ENCODE assay signal across 10 cellular contexts in the genomic region with DNA sequence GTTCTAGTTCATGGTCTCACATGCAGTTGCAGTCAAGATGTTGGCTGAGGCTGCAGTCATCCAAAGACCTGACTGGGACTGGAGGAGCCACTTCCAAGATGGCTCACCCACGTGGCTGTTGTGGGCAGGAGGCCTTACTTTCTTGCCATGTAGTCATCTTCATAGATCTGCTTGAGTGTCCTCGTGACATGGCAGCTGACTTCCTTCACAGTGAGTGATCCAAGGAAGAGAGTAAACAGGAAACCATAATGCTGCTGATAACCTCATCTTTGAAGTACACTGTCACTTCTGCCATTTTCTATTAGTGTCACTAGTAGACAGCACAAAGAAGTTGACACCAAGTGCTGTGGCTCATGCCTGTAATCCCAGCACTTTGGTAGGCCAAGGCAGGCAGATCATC. TPM values are rescaled to one million over a fixed set of nuclear protein-coding genes. Genes with fewer than 3 reads are reported as not detected.
DNase-seq lines count a peak whose midpoint lies in the region; ATAC-seq and TF ChIP-seq lines count a peak whose summit lies in the region.
"Had no signal": no experiment of that assay in that cellular context is flagged by ENCODE, and none has a peak within 500 bp of the region (broad histone marks: within the 10 kb centered on the region; RNA-seq: fewer than 3 reads in every experiment).

No MANE protein-coding gene starts in this region.

- no peak overlapping the region for H3K9ac ChIP-seq in colonic mucosa (ENCODE audit: low read depth in 2 of 2, low read length in 2 of 2)

- peak; percentile 63 to 83 (median 78) for DNase-seq in CD4-positive, alpha-beta memory T cell
- DNase-seq in effector memory CD8-positive, alpha-beta T cell = peak; percentile 15 to 48 (median 21)
- DNase-seq in SIG-M5 (lab: John Stamatoyannopoulos, UW) (no peak), colonic mucosa (no peak), NK-92 (lab: John Stamatoyannopoulos, UW; ENCODE audit: unreplicated experiment) (no peak)
- DNase-seq: esophagus squamous epithelium had no signal

- intact Hi-C loops in CD4-positive, alpha-beta memory T cell (cut with micrococcal nuclease) = loop anchor here (1.0 kb wide), 1 partner anchor 40 kb away; the partner anchor contains the start of gene AKIRIN2
- intact Hi-C loops in colonic mucosa (cut with DNase I) = no loop called here

- H3K9me3 ChIP-seq in CD4-positive, alpha-beta memory T cell (ENCODE audit: control insufficient read depth in 1 of 2, low read length in 2 of 2) = no peaks in the 10 kb centered on the region
- H3K9me3 ChIP-seq in colonic mucosa = no peaks in the 10 kb centered on the region
- H3K9me3 ChIP-seq: esophagus squamous epithelium had no signal

- CTCF ChIA-PET in CD4-positive, alpha-beta memory T cell (lab: Charles Lee; ENCODE audit: partially characterized antibody) = interaction anchor here (0.6 to 0.9 kb wide), 2 partner anchors 45 to 90 kb away, joined by 3 read pairs; no protein-coding TSS in a partner anchor

- peaks cover 0 to 7% (median 4%) of the 10 kb centered on the region in 8 donors for H3K9me3 Mint-ChIP-seq in CD4-positive, alpha-beta memory T cell
- H3K9me3 Mint-ChIP-seq in T-helper 1 cell treated with Interleukin-12 subunit alpha and Interleukin-12 subunit beta and Interleukin-4 antibody, amounts not matched to agents 30 μg/mL and 1 μg/mL, for 36 hours = peaks cover 14% of the 10 kb centered on the region
- H3K9me3 Mint-ChIP-seq in effector memory CD8-positive, alpha-beta T cell = peaks cover 0 to 4% of the 10 kb centered on the region in 2 donors

- H3K4me1 Mint-ChIP-seq in CD4-positive, alpha-beta memory T cell = peaks cover 33 to 52% (median 43%) of the 10 kb centered on the region in 4 donors
- peaks cover 36% of the 10 kb centered on the region for H3K4me1 Mint-ChIP-seq in T-helper 1 cell treated with Interleukin-12 subunit alpha and Interleukin-12 subunit beta and Interleukin-4 antibody, amounts not matched to agents 30 μg/mL and 1 μg/mL, for 36 hours (ENCODE audit: low read depth)
- peaks cover 21 to 40% of the 10 kb centered on the region in 2 donors for H3K4me1 Mint-ChIP-seq in effector memory CD8-positive, alpha-beta T cell (ENCODE audit: low read depth in 2 of 2)

- POLR2A ChIA-PET in CD4-positive, alpha-beta memory T cell (lab: Charles Lee; ENCODE audit: partially characterized antibody) = interaction anchor here (0.6 to 8.1 kb wide), 12 partner anchors 9 to 153 kb away, joined by 3 to 109 read pairs (median 4); partner anchors contain the start of genes AKIRIN2, ORC3 and RARS2

- no peak overlapping the region for H3K27ac ChIP-seq in CD4-positive, alpha-beta memory T cell (ENCODE audit: low read depth, low read length)
- no peak overlapping the region for H3K27ac ChIP-seq in colonic mucosa
- H3K27ac ChIP-seq: esophagus squamous epithelium had no signal

- TF ChIP-seq CTCF in colonic mucosa (IDR thresholded peaks at IDR 0.05) = no peak

- H3K27ac Mint-ChIP-seq in CD4-positive, alpha-beta memory T cell = peak overlapping the region; percentile 83 to 95 (median 94)
- H3K27ac Mint-ChIP-seq in T-helper 1 cell treated with Interleukin-12 subunit alpha and Interleukin-12 subunit beta and Interleukin-4 antibody, amounts not matched to agents 30 μg/mL and 1 μg/mL, for 36 hours = peak overlapping the region; percentile 62
- H3K27ac Mint-ChIP-seq in effector memory CD8-positive, alpha-beta T cell = peak overlapping the region; percentile 86 to 95

- ATAC-seq in GM21529 (IDR thresholded peaks at IDR 0.05; ENCODE audit: unreplicated experiment) = peak; percentile 70
- ATAC-seq in effector memory CD8-positive, alpha-beta T cell (replicated peaks) = peak; percentile 90
- ATAC-seq in HG03520 (IDR thresholded peaks at IDR 0.05; ENCODE audit: unreplicated experiment) = no peak
- ATAC-seq: Panc1 had no signal

- no peaks in the 10 kb centered on the region for H3K27me3 Mint-ChIP-seq in CD4-positive, alpha-beta memory T cell
- H3K27me3 Mint-ChIP-seq in T-helper 1 cell treated with Interleukin-12 subunit alpha and Interleukin-12 subunit beta and Interleukin-4 antibody, amounts not matched to agents 30 μg/mL and 1 μg/mL, for 36 hours (ENCODE audit: low read depth) = peaks cover 4% of the 10 kb centered on the region
- H3K27me3 Mint-ChIP-seq in effector memory CD8-positive, alpha-beta T cell = no peaks in the 10 kb centered on the region

- H3K4me3 ChIP-seq in CD4-positive, alpha-beta memory T cell (ENCODE audit: low read length in 2 of 2) = no peak overlapping the region
- H3K4me3 ChIP-seq in colonic mucosa = no peak overlapping the region
- H3K4me3 ChIP-seq: esophagus squamous epithelium had no signal

- H3K27me3 ChIP-seq in CD4-positive, alpha-beta memory T cell (ENCODE audit: insufficient read depth, low read length) = no peaks in the 10 kb centered on the region
- H3K27me3 ChIP-seq in colonic mucosa = no peaks in the 10 kb centered on the region
- H3K27me3 ChIP-seq: esophagus squamous epithelium had no signal

- peak overlapping the region in 7 of 8 donors; percentile 35 to 72 (median 46) for H3K4me3 Mint-ChIP-seq in CD4-positive, alpha-beta memory T cell
- H3K4me3 Mint-ChIP-seq in T-helper 1 cell treated with Interleukin-12 subunit alpha and Interleukin-12 subunit beta and Interleukin-4 antibody, amounts not matched to agents 30 μg/mL and 1 μg/mL, for 36 hours = no peak overlapping the region
- peak overlapping the region; percentile 3 to 17 for H3K4me3 Mint-ChIP-seq in effector memory CD8-positive, alpha-beta T cell

- peaks cover 49% of the 10 kb centered on the region for H3K4me1 ChIP-seq in CD4-positive, alpha-beta memory T cell (ENCODE audit: insufficient read depth, low read length)
- no peaks in the 10 kb centered on the region for H3K4me1 ChIP-seq in colonic mucosa
- H3K4me1 ChIP-seq: esophagus squamous epithelium had no signal

- peaks cover 4 to 9% of the 10 kb centered on the region in 2 donors for H3K36me3 Mint-ChIP-seq in CD4-positive, alpha-beta memory T cell
- H3K36me3 Mint-ChIP-seq in T-helper 1 cell treated with Interleukin-12 subunit alpha and Interleukin-12 subunit beta and Interleukin-4 antibody, amounts not matched to agents 30 μg/mL and 1 μg/mL, for 36 hours (ENCODE audit: low read depth) = peaks cover 9% of the 10 kb centered on the region
- H3K36me3 Mint-ChIP-seq in effector memory CD8-positive, alpha-beta T cell (ENCODE audit: insufficient read depth) = peaks cover 7% of the 10 kb centered on the region

- H3K36me3 ChIP-seq in CD4-positive, alpha-beta memory T cell (ENCODE audit: insufficient read depth, low read length) = no peaks in the 10 kb centered on the region
- no peaks in the 10 kb centered on the region for H3K36me3 ChIP-seq in colonic mucosa
- H3K36me3 ChIP-seq: esophagus squamous epithelium had no signal

RNA-seq across cellular contexts. Expression of gene AKIRIN2, which starts 40.1 kb away (rescaled TPM):
- total RNA-seq in CD4-positive, alpha-beta memory T cell = 10 to 100 TPM; 68.6 to 69.8 TPM
- 10 to 100 TPM; 49.3 to 51.7 TPM for polyA plus RNA-seq in CD4-positive, alpha-beta memory T cell
- total RNA-seq in colonic mucosa = 10 to 100 TPM; 30.2 to 48.3 TPM

Comparison
In these comparisons a context has a peak if more than half of its experiments do, and no peak if none do; other contexts are left out.
1. DNase-seq: peak in CD4-positive, alpha-beta memory T cell (5 of 5) and effector memory CD8-positive, alpha-beta T cell (3 of 3); none in SIG-M5 (single experiment), colonic mucosa (single experiment) and NK-92 (single experiment).
2. Peak in every context shown above with its lines, with median percentiles within 50 percentile points of each other: H3K27ac Mint-ChIP-seq.